Comparison of ENCODE assay signal across 20 cellular contexts in the genomic region with DNA sequence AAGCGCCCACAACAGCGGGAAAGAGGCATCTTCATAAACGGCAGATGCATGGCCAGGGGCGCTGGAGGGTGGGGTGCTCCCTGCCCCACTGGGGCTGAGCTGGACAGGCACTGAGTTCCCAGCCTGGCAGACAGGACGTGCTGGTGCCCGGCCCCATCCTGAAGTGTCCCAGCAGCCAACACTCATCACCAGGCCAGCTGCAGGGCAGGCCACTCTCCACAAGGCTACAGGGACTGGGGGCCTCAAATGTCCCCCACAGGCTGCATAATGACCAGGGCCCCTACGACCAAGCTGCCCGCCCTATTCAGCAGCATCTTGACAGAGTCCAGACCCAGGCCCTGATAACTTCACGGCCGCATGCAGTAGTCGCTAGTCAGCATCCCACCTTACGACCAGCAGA.
"Had no signal": no experiment of that assay in that cellular context is flagged by ENCODE, and none has a peak within 500 bp of the region (broad histone marks: within the 10 kb centered on the region; RNA-seq: fewer than 3 reads in every experiment).

No MANE protein-coding gene starts in this region.

- H3K9me3 Mint-ChIP-seq: dendritic cell treated with granulocyte-macrophage colony-stimulating factor and Interleukin-4, amounts not matched to agents 40 ng/mL and 50 ng/mL, for 4 days; effector memory CD8-positive, alpha-beta T cell; immature natural killer cell; naive B cell; nephron; stimulated activated effector memory CD8-positive, alpha-beta T cell treated with anti-CD3 and anti-CD28 coated beads, Interleukin-12 subunit alpha, Interleukin-12 subunit beta, amount 100 ng/mL, for 72 hours; type B pancreatic cell had no signal

- H3K4me1 Mint-ChIP-seq: immature natural killer cell, nephron had no signal

- H3K4me3 Mint-ChIP-seq: dendritic cell treated with granulocyte-macrophage colony-stimulating factor and Interleukin-4, amounts not matched to agents 40 ng/mL and 50 ng/mL, for 4 days; immature natural killer cell; nephron; stimulated activated effector memory CD8-positive, alpha-beta T cell treated with anti-CD3 and anti-CD28 coated beads, Interleukin-12 subunit alpha, Interleukin-12 subunit beta, amount 100 ng/mL, for 72 hours; type B pancreatic cell had no signal

- ATAC-seq: effector memory CD8-positive, alpha-beta T cell; left lung; stimulated activated effector memory CD8-positive, alpha-beta T cell treated with anti-CD3 and anti-CD28 coated beads, Interleukin-12 subunit alpha, Interleukin-12 subunit beta, amount 100 ng/mL, for 72 hours; stimulated activated naive CD8-positive, alpha-beta T cell treated with anti-CD3 and anti-CD28 coated beads, Interleukin-15, Interleukin-2, amounts not matched to agents 100 U/mL and 50 U/mL, for 24 hours had no signal

- DNase-seq: effector memory CD8-positive, alpha-beta T cell; immature natural killer cell; mesenchymal stem cell; naive B cell; small intestine; stimulated activated CD4-positive, alpha-beta T cell treated with anti-CD3 and anti-CD28 coated beads, Interleukin-2, amount 100 ng/mL, for 48 hours; stimulated activated naive CD8-positive, alpha-beta T cell treated with anti-CD3 and anti-CD28 coated beads, Interleukin-15, Interleukin-2, amounts not matched to agents 100 U/mL and 50 U/mL, for 24 hours; thyroid gland; uterus had no signal

- H3K9me3 ChIP-seq: esophagus muscularis mucosa, left lung, neutrophil, right atrium auricular region, suprapubic skin, thyroid gland, uterus had no signal

- H3K27ac Mint-ChIP-seq: dendritic cell treated with granulocyte-macrophage colony-stimulating factor and Interleukin-4, amounts not matched to agents 40 ng/mL and 50 ng/mL, for 4 days; immature natural killer cell; nephron; stimulated activated effector memory CD8-positive, alpha-beta T cell treated with anti-CD3 and anti-CD28 coated beads, Interleukin-12 subunit alpha, Interleukin-12 subunit beta, amount 100 ng/mL, for 72 hours; type B pancreatic cell had no signal

- H3K4me3 ChIP-seq: esophagus muscularis mucosa, left lung, lung, right atrium auricular region, suprapubic skin, thyroid gland, uterus had no signal

- H3K27ac ChIP-seq: epithelial cell of prostate, esophagus muscularis mucosa, left lung, right atrium auricular region, suprapubic skin, thyroid gland, uterus had no signal

- H3K36me3 ChIP-seq: esophagus muscularis mucosa, left lung, neutrophil, right atrium auricular region, suprapubic skin, thyroid gland, uterus had no signal

- H3K4me1 ChIP-seq: left lung, right atrium auricular region, suprapubic skin, thyroid gland, uterus had no signal

- H3K27me3 ChIP-seq: right atrium auricular region, thyroid gland, uterus had no signal
